ENCODE assay signal across 12 cellular contexts in genomic region chr4:70863099-70863790, GRCh38. TPM values are rescaled to one million over a fixed set of nuclear protein-coding genes. Genes with fewer than 3 reads are reported as not detected.
DNase-seq lines count a peak whose midpoint lies in the region; ATAC-seq and TF ChIP-seq lines count a peak whose summit lies in the region.
"Had no signal": no experiment of that assay in that cellular context is flagged by ENCODE, and none has a peak within 500 bp of the region (broad histone marks: within the 10 kb centered on the region; RNA-seq: fewer than 3 reads in every experiment).

No MANE protein-coding gene starts in this region.

- H3K4me1 Mint-ChIP-seq in GM23338: peaks cover 17% of the 10 kb centered on the region

- no peaks in the 10 kb centered on the region for H3K9me1 ChIP-seq in IMR-90 (ENCODE audit: insufficient read depth, low read length)

- no peak overlapping the region for H3K4me3 ChIP-seq in GM23338
- no peak overlapping the region for H3K4me3 ChIP-seq in IMR-90 (ENCODE audit: insufficient read depth, low read depth, low read length)
- H3K4me3 ChIP-seq in thymus (ENCODE audit: low read length): no peak overlapping the region

- no peaks in the 10 kb centered on the region for H3F3A ChIP-seq in GM23338 (replicated peaks; ENCODE audit: low read depth)

- peaks cover 30% of the 10 kb centered on the region for H3K4me1 ChIP-seq in GM23338 (ENCODE audit: insufficient read depth)
- H3K4me1 ChIP-seq in IMR-90 (ENCODE audit: control insufficient read depth, insufficient read depth, low read length): 0 out of 2 replicates have a peak, but pooled peaks cover 5% of the 10 kb centered on the region
- H3K4me1 ChIP-seq in thymus (ENCODE audit: control insufficient read depth, insufficient read depth, low read length): peaks cover 8% of the 10 kb centered on the region

- H3K36me3 ChIP-seq in GM23338 (ENCODE audit: insufficient read depth) (no peaks in the 10 kb centered on the region), IMR-90 (ENCODE audit: control insufficient read depth, insufficient read depth, low read length) (no peaks in the 10 kb centered on the region), thymus (ENCODE audit: control insufficient read depth, insufficient read depth) (no peaks in the 10 kb centered on the region)

- 0 out of 2 replicates have a peak overlapping the region, but pooled peaks have one; percentile 29 for H4K5ac ChIP-seq in IMR-90 (ENCODE audit: low read depth, low read length)

- DNase-seq in left ventricle myocardium superior: no peak
- no peak for DNase-seq in Right ventricle myocardium inferior (ENCODE audit: missing footprints)
- DNase-seq in GM23338 (ENCODE audit: low spot score): no peak
- DNase-seq in IMR-90: no peak
- no peak for DNase-seq in occipital lobe (lab: John Stamatoyannopoulos, UW)
- no peak for DNase-seq in NCI-H1417 (lab: John Stamatoyannopoulos, UW)
- no peak for DNase-seq in NCI-H1694 (lab: John Stamatoyannopoulos, UW)
- DNase-seq: activated CD4-positive, alpha-beta T cell treated with anti-CD3 and anti-CD28 coated beads for 1 hour; glutamatergic neuron; MM.1S had no signal

- no peak overlapping the region for H3K27ac Mint-ChIP-seq in GM23338

- peaks cover 4% of the 10 kb centered on the region for H3K27me3 Mint-ChIP-seq in GM23338 (ENCODE audit: insufficient read depth, low read depth, poor library complexity)

- 0 out of 2 replicates have a peak overlapping the region, but pooled peaks have one; percentile 29 for H3K14ac ChIP-seq in IMR-90 (replicated peaks; ENCODE audit: low read depth, low read length)

- in situ Hi-C loops in IMR-90 (cut with MboI; ENCODE audit: low sequenced_read_pairs): no loop called here

- H3K79me2 ChIP-seq in GM23338 (replicated peaks; ENCODE audit: insufficient read depth): no peaks in the 10 kb centered on the region

- H3K27ac ChIP-seq in GM23338 (ENCODE audit: low read depth): peak overlapping the region; percentile 75; the same call in 1 of the 2 replicates
- no peak overlapping the region; the same call in 1 of the 2 replicates for H3K27ac ChIP-seq in IMR-90 (ENCODE audit: insufficient read depth, low read length)
- H3K27ac ChIP-seq in thymus (ENCODE audit: low read depth): peak overlapping the region; percentile 55

- no peak overlapping the region for H2AK5ac ChIP-seq in IMR-90 (ENCODE audit: low read depth, low read length)

- CTCF ChIA-PET in IMR-90 (lab: Yijun Ruan, JAX): no interaction called here

- H3K4ac ChIP-seq in IMR-90 (ENCODE audit: low read depth, low read length): no peak overlapping the region

- no peak overlapping the region for H3K4me3 Mint-ChIP-seq in GM23338

- H3K56ac ChIP-seq in IMR-90 (ENCODE audit: extremely low read depth, insufficient read depth, low read length): 0 out of 2 replicates have a peak overlapping the region, but pooled peaks have one; percentile 3

- ATAC-seq in left ventricle myocardium superior (peak; percentile 44), Right ventricle myocardium inferior (no peak), GM23338 (no peak), IMR-90 (ENCODE audit: low read depth) (0 out of 2 replicates have a peak, but pooled peaks have one; percentile 24)
- ATAC-seq: Panc1 had no signal

- no peaks in the 10 kb centered on the region for H3K9me3 Mint-ChIP-seq in GM23338

- no peaks in the 10 kb centered on the region for H3K9me2 ChIP-seq in GM23338 (ENCODE audit: insufficient read depth)

- no peaks in the 10 kb centered on the region for H3K79me1 ChIP-seq in IMR-90 (ENCODE audit: low read depth in 1 of 2, low read length in 2 of 2)

- no peak for TF ChIP-seq RAD21 in IMR-90 (IDR thresholded peaks at IDR 0.05; ENCODE audit: low read length)

- no peak overlapping the region for H3K23ac ChIP-seq in IMR-90 (ENCODE audit: low read depth, low read length)

- BruUV-seq in IMR-90 (replicated peaks; lab: Mats Ljungman, UMichigan): no TSS peak

- no peak overlapping the region for H3K9ac ChIP-seq in IMR-90 (ENCODE audit: low read depth, low read length)

- H3K27me3 ChIP-seq in GM23338 (ENCODE audit: insufficient read depth) (no peaks in the 10 kb centered on the region), IMR-90 (ENCODE audit: control insufficient read depth, insufficient read depth, low read length) (no peaks in the 10 kb centered on the region), thymus (ENCODE audit: control insufficient read depth, insufficient read depth) (no peaks in the 10 kb centered on the region)

- H4K8ac ChIP-seq in IMR-90 (ENCODE audit: low read depth in 2 of 2, low read length in 2 of 2): no peak overlapping the region; a peak in 1 of 4 replicates

- dilution Hi-C loops in IMR-90 (cut with HindIII; ENCODE audit: low sequenced_read_pairs, unreplicated experiment): no loop called here

- 0 out of 2 replicates have a peak overlapping the region, but pooled peaks have one; percentile 4 for H3K18ac ChIP-seq in IMR-90 (ENCODE audit: low read depth, low read length)

- H2BK20ac ChIP-seq in IMR-90 (ENCODE audit: low read depth, low read length): no peak overlapping the region

- peak overlapping the region; percentile 96 for H2AFZ ChIP-seq in GM23338
- no peak overlapping the region for H2AFZ ChIP-seq in IMR-90 (replicated peaks; ENCODE audit: low read length, poor library complexity)

- no peaks in the 10 kb centered on the region for H3K36me3 Mint-ChIP-seq in GM23338 (ENCODE audit: low read depth)

- no peaks in the 10 kb centered on the region for H3K9me3 ChIP-seq in IMR-90 (ENCODE audit: control insufficient read depth, insufficient read depth, low read length)
- no peaks in the 10 kb centered on the region for H3K9me3 ChIP-seq in thymus (ENCODE audit: control insufficient read depth)

- TF ChIP-seq POLR2A in IMR-90 (IDR thresholded peaks at IDR 0.05; ENCODE audit: low read depth, low read length): no peak

- H2BK15ac ChIP-seq in IMR-90 (ENCODE audit: low read depth, low read length): no peak overlapping the region

- H4K91ac ChIP-seq in IMR-90 (ENCODE audit: insufficient read depth, low read depth, low read length): no peak overlapping the region

- H2AK9ac ChIP-seq in IMR-90 (replicated peaks; ENCODE audit: low read depth, low read length, poor library complexity): no peak overlapping the region

- no CpG with 5 or more reads among the region's 6 CpGs for WGBS in IMR-90 (ENCODE audit: extremely low coverage in 2 of 2, insufficient read length in 1 of 2), 2 experiments
- WGBS in thymus: 30% methylated on average over 6 of the region's 6 CpGs

- TF ChIP-seq CTCF in GM23338 (conservative IDR thresholded peaks at IDR 0.05; ENCODE audit: low read depth in 2 of 2): no peak
- no peak for TF ChIP-seq CTCF in IMR-90 (conservative IDR thresholded peaks at IDR 0.05; ENCODE audit: low read depth, low read length)

- H4K20me1 ChIP-seq in GM23338 (replicated peaks; ENCODE audit: insufficient read depth): no peaks in the 10 kb centered on the region
- H4K20me1 ChIP-seq in IMR-90 (ENCODE audit: insufficient read depth, low read length): no peaks in the 10 kb centered on the region

- H3K4me2 ChIP-seq in GM23338 (no peak overlapping the region), IMR-90 (ENCODE audit: low read depth, low read length) (no peak overlapping the region)

- H2BK120ac ChIP-seq in IMR-90 (ENCODE audit: low read depth, low read length): no peak overlapping the region

- H2BK5ac ChIP-seq in IMR-90 (ENCODE audit: low read depth, low read length, poor library complexity, severe bottlenecking): no peak overlapping the region

- intact Hi-C loops in left ventricle myocardium superior (cut with micrococcal nuclease) (no loop called here), Right ventricle myocardium inferior (cut with DNase I) (no loop called here), IMR-90 (cut with micrococcal nuclease) (no loop called here)

- POLR2A ChIA-PET in IMR-90 (lab: Charles Lee; ENCODE audit: unreplicated experiment): interaction anchor here (0.6 kb wide), 1 partner anchor 107 kb away, joined by 3 read pairs; no protein-coding TSS in a partner anchor

TF ChIP-seq in GM23338, 12 proteins besides CTCF, POLR2A, EP300 and RAD21 (continues in another document):
- TF ChIP-seq EZH2phosphoT487 (IDR thresholded peaks at IDR 0.05; ENCODE audit: unreplicated experiment) (no peak), NANOG (IDR thresholded peaks at IDR 0.05; ENCODE audit: borderline replicate concordance) (no peak), POLR2AphosphoS5 (IDR thresholded peaks at IDR 0.05; ENCODE audit: low read depth) (no peak)

TF ChIP-seq in IMR-90, 13 proteins besides CTCF, POLR2A, EP300 and RAD21 (continues in another document):
- TF ChIP-seq MAFK (IDR thresholded peaks at IDR 0.05; ENCODE audit: low read depth, low read length) (no peak), CEBPB (IDR thresholded peaks at IDR 0.05; ENCODE audit: low read depth, low read length) (no peak), NFE2L2 (IDR thresholded peaks at IDR 0.05; ENCODE audit: low read depth, low read length) (no peak), CHD1 (IDR thresholded peaks at IDR 0.05; ENCODE audit: low read depth, low read length) (no peak), USF2 (IDR thresholded peaks at IDR 0.05; ENCODE audit: low read depth, low read length) (no peak), SMC3 (IDR thresholded peaks at IDR 0.05; ENCODE audit: low read depth, low read length) (no peak), FOS (IDR thresholded peaks at IDR 0.05; ENCODE audit: low read depth, low read length) (no peak)

RNA-seq across cellular contexts. Expression of gene GRSF1, which starts 23.6 kb away (rescaled TPM):
- total RNA-seq in left ventricle myocardium superior: 105 TPM
- total RNA-seq in Right ventricle myocardium inferior: 96.8 TPM
- total RNA-seq in GM23338 (2014; rRNA removed; shearing (Covaris generic)): 101 and 108 TPM in 2 replicates
- 71.1 and 77.3 TPM in 2 replicates for polyA plus RNA-seq in GM23338 (2016; fragmentation: Nextera tagmentation; extraction: Ambion mirVana)
- total RNA-seq in IMR-90 (2012; rRNA removed): 67.7 and 107 TPM in 2 replicates
- polyA plus RNA-seq in IMR-90 (2012; rRNA removed): 58.3 and 71.5 TPM in 2 replicates
- 22.3 and 26.0 TPM in 2 replicates for polyA plus RNA-seq in IMR-90 (2012; cell fraction: cytosol; rRNA removed)
- 29.1 and 48.2 TPM in 2 replicates for polyA plus RNA-seq in IMR-90 (2012; cell fraction: nucleus; rRNA removed; ENCODE audit: low replicate concordance)
- polyA plus RNA-seq in thymus: 78.7 TPM
- 73.5 TPM for total RNA-seq in occipital lobe

RNA-seq across cellular contexts. Expression of gene MOB1B, which starts 38.9 kb away (rescaled TPM):
- total RNA-seq in left ventricle myocardium superior (18.4 TPM), Right ventricle myocardium inferior (17.6 TPM), IMR-90 (2012; rRNA removed) (5.7 and 15.0 TPM in 2 replicates), occipital lobe (39.6 TPM)
- total RNA-seq in GM23338 (2014; rRNA removed; shearing (Covaris generic)): 30.2 and 40.4 TPM in 2 replicates
- polyA plus RNA-seq in GM23338 (2016; fragmentation: Nextera tagmentation; extraction: Ambion mirVana) (7.3 and 7.9 TPM in 2 replicates), IMR-90 (2012; rRNA removed) (5.2 and 6.8 TPM in 2 replicates), thymus (15.1 TPM)
- 1.9 and 3.3 TPM in 2 replicates for polyA plus RNA-seq in IMR-90 (2012; cell fraction: cytosol; rRNA removed)
- polyA plus RNA-seq in IMR-90 (2012; cell fraction: nucleus; rRNA removed; ENCODE audit: low replicate concordance): 4.0 and 8.4 TPM in 2 replicates

Comparison
In these comparisons a context has a peak if more than half of its experiments do, and no peak if none do; other contexts are left out.
1. ATAC-seq: peak in left ventricle myocardium superior (single experiment) and IMR-90 (single experiment); none in Right ventricle myocardium inferior (single experiment) and GM23338 (single experiment).